ENCODE assay signal across 11 cellular contexts in the genomic region with DNA sequence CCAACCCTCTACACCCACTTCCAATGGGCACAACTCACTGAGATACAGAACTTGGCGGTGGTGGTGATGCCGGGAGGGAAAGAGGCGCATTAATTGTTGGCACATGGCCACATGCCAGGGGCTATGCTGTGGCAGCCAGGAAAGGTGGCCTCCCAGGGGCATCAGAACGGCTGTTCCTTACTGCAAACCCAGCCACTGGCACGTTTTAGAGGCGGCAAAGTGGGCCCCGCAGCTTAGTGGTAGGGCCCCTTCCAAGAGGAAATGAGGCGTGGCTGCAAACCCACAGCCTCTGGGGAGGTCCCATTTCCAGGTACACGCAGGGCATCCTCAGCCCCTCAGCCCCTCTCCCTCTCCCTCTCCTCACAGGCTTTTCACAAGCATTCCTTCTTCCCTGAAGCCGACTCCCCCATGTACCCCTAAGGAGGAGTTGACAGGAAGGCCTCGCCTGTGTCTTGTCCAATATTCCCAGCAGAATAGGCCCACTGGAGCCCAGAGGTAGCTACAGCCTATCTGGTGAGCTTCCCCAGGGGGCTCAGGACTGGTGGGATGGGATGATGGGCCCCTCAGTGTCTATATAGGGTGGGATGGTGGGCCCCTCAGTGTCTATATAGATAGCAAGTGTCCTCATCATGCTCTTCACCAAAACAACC.
DNase-seq lines count a peak whose midpoint lies in the region; ATAC-seq and TF ChIP-seq lines count a peak whose summit lies in the region.
"Had no signal": no experiment of that assay in that cellular context is flagged by ENCODE, and none has a peak within 500 bp of the region (broad histone marks: within the 10 kb centered on the region; RNA-seq: fewer than 3 reads in every experiment).

No MANE protein-coding gene starts in this region.

- H3K4me3 ChIP-seq in left lung (no peak overlapping the region), transverse colon (no peak overlapping the region)

- 77% methylated on average over 9 of the region's 11 CpGs; no CpG with 5 or more reads in 1 of the 2 donors for WGBS in transverse colon (ENCODE audit: low coverage in 1 of 2), 2 donors

- ATAC-seq in left lung = no peak
- ATAC-seq in GM19351 (IDR thresholded peaks at IDR 0.05; ENCODE audit: unreplicated experiment) = no peak

- CTCF ChIA-PET in activated CD4-positive, alpha-beta memory T cell treated with anti-CD3 and anti-CD28 coated beads, Interleukin-2, amount 10 ng/mL, durations not matched to agents 7 days and 5 days (lab: Charles Lee) = no interaction called here
- CTCF ChIA-PET in GM10248 (lab: Yijun Ruan, JAX) = no interaction called here

- peaks cover 0 to 52% of the 10 kb centered on the region in 2 donors for H3K36me3 ChIP-seq in left lung
- peaks cover 0 to 9% (median 0%) of the 10 kb centered on the region in 4 donors for H3K36me3 ChIP-seq in transverse colon

- TF ChIP-seq POLR2A in transverse colon (IDR thresholded peaks at IDR 0.05) = no peak

- H3K27me3 ChIP-seq in left lung = no peaks in the 10 kb centered on the region
- H3K27me3 ChIP-seq in transverse colon = no peaks in the 10 kb centered on the region

- no peak for TF ChIP-seq EP300 in transverse colon (IDR thresholded peaks at IDR 0.05; ENCODE audit: low read depth)

- in situ Hi-C loops in transverse colon (cut with MboI; ENCODE audit: low pct_ligation_motif_present in 1 of 4, low pct_unique_long_range_greater_than_20kb in 1 of 4, low sequenced_read_pairs in 3 of 4) = no loop called here

- H3K4me1 Mint-ChIP-seq in activated CD4-positive, alpha-beta memory T cell treated with anti-CD3 and anti-CD28 coated beads, Interleukin-2, amount 10 ng/mL, durations not matched to agents 7 days and 5 days = peaks cover 49% of the 10 kb centered on the region

- H3K4me3 Mint-ChIP-seq in activated CD4-positive, alpha-beta memory T cell treated with anti-CD3 and anti-CD28 coated beads, Interleukin-2, amount 10 ng/mL, durations not matched to agents 7 days and 5 days = no peak overlapping the region
- H3K4me3 Mint-ChIP-seq: nephron had no signal

- TF ChIP-seq CTCF in left lung (IDR thresholded peaks at IDR 0.05) = no peak
- no peak for TF ChIP-seq CTCF in transverse colon (IDR thresholded peaks at IDR 0.05)
- no peak for TF ChIP-seq CTCF in GM10248 (IDR thresholded peaks at IDR 0.05; ENCODE audit: control extremely low read depth, extremely low read depth, low read depth, missing control alignments)

- POLR2A ChIA-PET in activated CD4-positive, alpha-beta memory T cell treated with anti-CD3 and anti-CD28 coated beads, Interleukin-2, amount 10 ng/mL, durations not matched to agents 7 days and 5 days (lab: Charles Lee) = no interaction called here
- POLR2A ChIA-PET in GM10248 (lab: Yijun Ruan, JAX) = no interaction called here

- H3K9me3 Mint-ChIP-seq in activated CD4-positive, alpha-beta memory T cell treated with anti-CD3 and anti-CD28 coated beads, Interleukin-2, amount 10 ng/mL, durations not matched to agents 7 days and 5 days = no peaks in the 10 kb centered on the region
- H3K9me3 Mint-ChIP-seq: nephron had no signal

- H3K9me3 ChIP-seq in left lung (no peaks in the 10 kb centered on the region), transverse colon (no peaks in the 10 kb centered on the region)

- H3K27ac ChIP-seq in left lung = peak overlapping the region; percentile 85
- H3K27ac ChIP-seq in transverse colon = peak overlapping the region; percentile 10 to 56 (median 40)

- peaks cover 80% of the 10 kb centered on the region for H3K36me3 Mint-ChIP-seq in activated CD4-positive, alpha-beta memory T cell treated with anti-CD3 and anti-CD28 coated beads, Interleukin-2, amount 10 ng/mL, durations not matched to agents 7 days and 5 days (ENCODE audit: low read depth)

- H3K4me1 ChIP-seq in left lung = peaks cover 43 to 99% of the 10 kb centered on the region in 2 donors
- peaks cover 0 to 7% (median 0%) of the 10 kb centered on the region in 4 donors for H3K4me1 ChIP-seq in transverse colon

- H3K27me3 Mint-ChIP-seq in activated CD4-positive, alpha-beta memory T cell treated with anti-CD3 and anti-CD28 coated beads, Interleukin-2, amount 10 ng/mL, durations not matched to agents 7 days and 5 days = no peaks in the 10 kb centered on the region

- intact Hi-C loops in left lung (cut with DNase I) = no loop called here
- intact Hi-C loops in transverse colon (cut with DNase I; ENCODE audit: low total_unique reads) = no loop called here

- DNase-seq in activated CD8-positive, alpha-beta memory T cell treated with anti-CD3 and anti-CD28 coated beads for 24 hours = peak; percentile 59
- DNase-seq in activated CD8-positive, alpha-beta memory T cell treated with anti-CD3 and anti-CD28 coated beads, Interleukin-2, amount 50 U/mL, for 48 hours = no peak
- no peak for DNase-seq in activated CD4-positive, alpha-beta memory T cell treated with anti-CD3 and anti-CD28 coated beads, Interleukin-2, amount 10 ng/mL, durations not matched to agents 7 days and 5 days
- DNase-seq in left lung (no peak), transverse colon (no peak), GM10248 (ENCODE audit: extremely low spot score) (no peak), NCI-H446 (lab: John Stamatoyannopoulos, UW) (no peak)
- DNase-seq: effector memory CD4-positive, alpha-beta T cell; NCI-H226 had no signal

- peak overlapping the region; percentile 23 for H3K27ac Mint-ChIP-seq in activated CD4-positive, alpha-beta memory T cell treated with anti-CD3 and anti-CD28 coated beads, Interleukin-2, amount 10 ng/mL, durations not matched to agents 7 days and 5 days
- H3K27ac Mint-ChIP-seq: nephron had no signal
